10 cellular contexts compared by ENCODE assay signal in the genomic region with DNA sequence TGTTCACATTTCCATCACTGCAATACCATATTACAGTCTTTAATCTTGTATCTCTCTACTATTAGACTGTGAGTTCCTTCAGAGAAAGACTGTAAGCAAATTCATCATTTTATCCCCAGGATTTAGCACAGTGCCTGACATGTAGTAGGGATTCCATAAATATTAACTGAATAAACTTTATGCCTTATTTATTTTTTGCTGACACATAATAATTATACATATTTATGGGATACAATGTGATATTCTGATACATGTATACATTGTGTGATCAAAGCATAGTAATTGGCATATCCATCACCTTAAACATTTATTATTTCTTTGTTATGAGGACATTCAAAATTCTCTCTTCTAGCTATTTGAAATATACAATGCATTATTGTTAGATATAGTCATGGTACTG. TPM values are rescaled to one million over a fixed set of nuclear protein-coding genes. Genes with fewer than 3 reads are reported as not detected.
"Had no signal": no experiment of that assay in that cellular context is flagged by ENCODE, and none has a peak within 500 bp of the region (broad histone marks: within the 10 kb centered on the region; RNA-seq: fewer than 3 reads in every experiment).

No MANE protein-coding gene starts in this region.

- H3K36me3 Mint-ChIP-seq: IgD-negative memory B cell had no signal

- FAIRE-seq: H54 had no signal

- DNase-seq: GM23248, GOT3, H9, HCEC 1CT, Kasumi-1, KG1 had no signal

- H3K27me3 Mint-ChIP-seq: IgD-negative memory B cell had no signal

- H3K27ac ChIP-seq: GM23248, HL-60 had no signal

- H3K4me3 ChIP-seq: GM23248 had no signal

- H3K4me1 Mint-ChIP-seq: H9 had no signal

- H3K9me3 Mint-ChIP-seq: IgD-negative memory B cell had no signal

- H2AFZ ChIP-seq: GM23248 had no signal

- H3K9ac ChIP-seq: GM23248 had no signal

- H3K27ac Mint-ChIP-seq: H9, IgD-negative memory B cell had no signal

- H3K4me3 Mint-ChIP-seq: H9, IgD-negative memory B cell had no signal

RNA-seq across cellular contexts. Expression of gene PPEF2, which starts 3.7 kb away (rescaled TPM):
- total RNA-seq: GM23248, H9, HT1080 had no signal
- polyA plus RNA-seq: GM23248, IgD-negative memory B cell had no signal
